In the genomic region with DNA sequence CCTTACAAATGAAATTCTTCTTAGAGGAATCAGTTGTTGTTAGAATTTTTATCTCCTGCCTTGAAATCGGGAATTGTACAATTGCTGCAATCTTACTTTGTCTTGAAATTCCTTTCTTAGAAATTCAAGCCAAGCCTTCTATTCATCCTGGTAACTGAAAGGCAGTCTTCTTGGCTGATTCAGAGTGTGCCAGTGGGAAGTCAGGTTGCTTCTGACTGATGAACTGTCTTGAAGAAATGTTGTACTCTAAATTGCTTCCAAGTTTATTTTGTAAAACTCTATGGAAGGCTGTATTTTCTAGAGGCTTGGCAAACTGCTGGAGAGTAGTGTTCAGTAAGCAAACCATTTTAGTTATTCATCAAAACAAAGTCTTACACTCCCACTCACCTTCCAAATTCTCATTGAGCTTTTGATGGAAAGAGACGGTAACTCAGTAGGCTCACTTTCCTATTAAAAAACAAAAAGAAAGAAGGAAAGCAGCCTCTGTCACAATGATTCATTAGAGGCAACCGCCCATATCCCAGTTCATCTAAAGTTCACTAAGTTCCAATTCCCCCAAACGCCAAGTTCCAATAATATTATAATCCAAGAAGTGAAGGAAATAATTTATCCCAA, we compare ENCODE assay signal across 19 cellular contexts.
"Had no signal": no experiment of that assay in that cellular context is flagged by ENCODE, and none has a peak within 500 bp of the region (broad histone marks: within the 10 kb centered on the region; RNA-seq: fewer than 3 reads in every experiment).

No MANE protein-coding gene starts in this region.

- H3K4me3 ChIP-seq: adrenal gland, gastroesophageal sphincter, heart right ventricle, left lung, mucosa of descending colon, prostate gland had no signal

- ATAC-seq: activated CD8-positive, alpha-beta T cell treated with anti-CD3 and anti-CD28 coated beads, Interleukin-2, amount 10 ng/mL, durations not matched to agents 7 days and 5 days; effector memory CD8-positive, alpha-beta T cell; gastroesophageal sphincter; heart right ventricle; left lung; mucosa of descending colon; naive thymus-derived CD4-positive, alpha-beta T cell; sciatic nerve; stimulated activated naive CD8-positive, alpha-beta T cell treated with anti-CD3 and anti-CD28 coated beads, Interleukin-15, Interleukin-2, amounts not matched to agents 100 U/mL and 50 U/mL, for 24 hours had no signal

- DNase-seq: activated CD4-positive, alpha-beta T cell treated with anti-CD3 and anti-CD28 coated beads, Interleukin-2, amount 10 ng/mL, durations not matched to agents 24 days and 14 days; activated CD4-positive, CD25-positive, alpha-beta regulatory T cell; activated CD8-positive, alpha-beta memory T cell treated with anti-CD3 and anti-CD28 coated beads, Interleukin-2, amount 50 U/mL, for 4 hours; activated CD8-positive, alpha-beta T cell treated with anti-CD3 and anti-CD28 coated beads, Interleukin-2, amount 10 ng/mL, durations not matched to agents 7 days and 5 days; activated effector memory CD4-positive, alpha-beta T cell treated with anti-CD3 and anti-CD28 coated beads, Interleukin-2, amount 50 U/mL, for 16 hours; activated T-cell treated with anti-CD3 and anti-CD28 coated beads, Interleukin-2, amount 50 U/mL, for 48 hours; adrenal gland; effector memory CD8-positive, alpha-beta T cell; heart right ventricle; left lung; mammary epithelial cell; mucosa of descending colon; naive thymus-derived CD4-positive, alpha-beta T cell; occipital lobe; stimulated activated naive CD8-positive, alpha-beta T cell treated with anti-CD3 and anti-CD28 coated beads, Interleukin-15, Interleukin-2, amounts not matched to agents 100 U/mL and 50 U/mL, for 24 hours; trophoblast cell had no signal
